ENCODE assay signal across 17 cellular contexts in genomic region chr5:168423971-168424370, GRCh38.
"Had no signal": no experiment of that assay in that cellular context is flagged by ENCODE, and none has a peak within 500 bp of the region (broad histone marks: within the 10 kb centered on the region; RNA-seq: fewer than 3 reads in every experiment).

No MANE protein-coding gene starts in this region.

- DNase-seq: effector CD4-positive, alpha-beta T cell; heart right ventricle; islet precursor cell; left lung; lower lobe of right lung; occipital lobe; psoas muscle; retina; stimulated activated CD4-positive, alpha-beta T cell treated with anti-CD3 and anti-CD28 coated beads, Interleukin-2, amount 100 ng/mL, for 24 hours; stimulated activated CD4-positive, alpha-beta T cell treated with anti-CD3 and anti-CD28 coated beads, Interleukin-4, amount 100 ng/mL, for 4 hours; stimulated activated naive B cell treated with anti-CD40 and anti-IgM and Interleukin-4, amounts not matched to agents 10 μg/mL and 1 μg/mL and 100 μg/mL, for 72 hours; stimulated activated naive CD8-positive, alpha-beta T cell treated with anti-CD3 and anti-CD28 coated beads, Interleukin-15, amount 100 ng/mL, for 72 hours; testis had no signal

- H3K4me1 ChIP-seq: heart right ventricle, left lung, lower lobe of right lung, parathyroid adenoma, psoas muscle, testis, tibial nerve had no signal

- H3K9me3 ChIP-seq: heart right ventricle, left lung, lower lobe of right lung, psoas muscle, testis, tibial nerve had no signal

- H3K4me3 ChIP-seq: coronary artery, heart right ventricle, left lung, lower lobe of right lung, psoas muscle, testis, tibial nerve had no signal

- H3K27ac ChIP-seq: coronary artery, heart right ventricle, left lung, lower lobe of right lung, parathyroid adenoma, psoas muscle, testis, tibial nerve had no signal

- H3K27me3 ChIP-seq: heart right ventricle, left lung, testis, tibial nerve had no signal

- H2AFZ ChIP-seq: parathyroid adenoma had no signal

- H3K9ac ChIP-seq: parathyroid adenoma had no signal

- H3K79me2 ChIP-seq: parathyroid adenoma had no signal

- ATAC-seq: heart right ventricle; lower lobe of right lung; psoas muscle; sciatic nerve; stimulated activated naive B cell treated with anti-CD40 and anti-IgM and Interleukin-4, amounts not matched to agents 10 μg/mL and 1 μg/mL and 100 μg/mL, for 72 hours; stimulated activated naive CD8-positive, alpha-beta T cell treated with anti-CD3 and anti-CD28 coated beads, Interleukin-15, amount 100 ng/mL, for 72 hours had no signal

- H3K36me3 ChIP-seq: heart right ventricle, tibial nerve had no signal
